22 cellular contexts compared by ENCODE assay signal in genomic region chr6:109610555-109610954, GRCh38.
A peak's percentile ranks its signal among the peaks of the same experiment; 100 is the strongest.
DNase-seq lines count a peak whose midpoint lies in the region; ATAC-seq, FAIRE-seq and TF ChIP-seq lines count a peak whose summit lies in the region.
"Had no signal": no experiment of that assay in that cellular context is flagged by ENCODE, and none has a peak within 500 bp of the region (broad histone marks: within the 10 kb centered on the region; RNA-seq: fewer than 3 reads in every experiment).

No MANE protein-coding gene starts in this region.

- 63% methylated on average over 2 of the region's 2 CpGs for WGBS in mesenchymal stem cell

- no peak for DNase-seq in CD4-positive, alpha-beta T cell
- DNase-seq in EL (peak; percentile 5), amniotic epithelial cell (ENCODE audit: low read depth) (peak; percentile 1), mesenchymal stem cell (peak; percentile 61), NCI-H1105 (lab: John Stamatoyannopoulos, UW) (no peak), kidney (no peak)
- DNase-seq: activated B cell treated with CpG ODN at 0.5 μM for 24 hours; activated gamma-delta T cell; body of pancreas; hypothalamus; Karpas-422; NCI-H1105 treated with DMSO at 0.1 percent for 48 hours; NCI-H774; stimulated activated CD4-positive, alpha-beta T cell treated with anti-CD3 and anti-CD28 coated beads, Interleukin-2, amount 100 ng/mL, for 48 hours; stomach; upper lobe of right lung had no signal

- CTCF ChIA-PET in CD4-positive, alpha-beta T cell (lab: Charles Lee) = no interaction called here

- FAIRE-seq in kidney (lab: Jason Lieb, UNC) = no peak
- FAIRE-seq: D721Med, G401.6, keratinocyte had no signal

- H3K14ac ChIP-seq in mesenchymal stem cell (ENCODE audit: low read length in 2 of 2) = no peak overlapping the region

- H3K36me3 ChIP-seq in mesenchymal stem cell (ENCODE audit: control insufficient read depth in 1 of 2, insufficient read depth in 2 of 2, low read depth in 1 of 2, low read length in 2 of 2) = no peaks in the 10 kb centered on the region
- H3K36me3 ChIP-seq in kidney (ENCODE audit: control insufficient read depth in 1 of 2, insufficient read depth in 2 of 2, low read length in 2 of 2) = peaks cover 0 to 2% of the 10 kb centered on the region in 2 donors
- H3K36me3 ChIP-seq: SJSA1, upper lobe of right lung had no signal

- no peak overlapping the region for H2AK5ac ChIP-seq in mesenchymal stem cell (ENCODE audit: low read length, severe bottlenecking)

- no peak for ATAC-seq in CD4-positive, alpha-beta T cell (ENCODE audit: poor library complexity)
- ATAC-seq in activated CD4-positive, CD25-positive, alpha-beta regulatory T cell treated with anti-CD3 and anti-CD28 coated beads, Interleukin-2, amount 50 U/mL, for 24 hours = no peak
- ATAC-seq: body of pancreas, upper lobe of right lung had no signal

- peaks cover 41% of the 10 kb centered on the region for H3K4me1 Mint-ChIP-seq in CD4-positive, alpha-beta T cell (ENCODE audit: low read depth)

- H2AFZ ChIP-seq in mesenchymal stem cell (ENCODE audit: low read depth, low read length) = no peak overlapping the region

- no peaks in the 10 kb centered on the region for H3K79me1 ChIP-seq in mesenchymal stem cell (replicated peaks; ENCODE audit: low read length, poor library complexity, severe bottlenecking)

- H3K4ac ChIP-seq in mesenchymal stem cell (ENCODE audit: low read depth in 1 of 2, low read length in 2 of 2) = no peak overlapping the region

- H3K27ac ChIP-seq in CD4-positive, alpha-beta T cell (ENCODE audit: low read depth, low read length) = no peak overlapping the region
- H3K27ac ChIP-seq in mesenchymal stem cell (ENCODE audit: low read length, poor library complexity, severe bottlenecking) (no peak overlapping the region), kidney (ENCODE audit: low read depth in 2 of 2, low read length in 2 of 2) (no peak overlapping the region)
- H3K27ac ChIP-seq: body of pancreas, SJSA1, stomach, upper lobe of right lung had no signal

- H3K4me3 ChIP-seq in mesenchymal stem cell (ENCODE audit: insufficient read depth in 1 of 2, low read depth in 1 of 2, low read length in 2 of 2) (peak overlapping the region in 1 of 2 experiments; percentile 28), kidney (ENCODE audit: low read length in 2 of 2) (no peak overlapping the region)
- H3K4me3 ChIP-seq: body of pancreas, SJSA1, stomach, upper lobe of right lung had no signal

- H3K9ac ChIP-seq in mesenchymal stem cell (ENCODE audit: low read length) (peak overlapping the region; percentile 57), kidney (ENCODE audit: low read length in 2 of 2) (no peak overlapping the region)

- no peaks in the 10 kb centered on the region for H3K9me3 ChIP-seq in CD4-positive, alpha-beta T cell (ENCODE audit: control insufficient read depth, low read length)
- H3K9me3 ChIP-seq in mesenchymal stem cell (ENCODE audit: control insufficient read depth, low read length) = no peaks in the 10 kb centered on the region
- no peaks in the 10 kb centered on the region for H3K9me3 ChIP-seq in kidney (ENCODE audit: control insufficient read depth in 1 of 2, low read length in 2 of 2)
- H3K9me3 ChIP-seq: body of pancreas, SJSA1, upper lobe of right lung had no signal

- peak overlapping the region; percentile 17 for H3K4me3 Mint-ChIP-seq in CD4-positive, alpha-beta T cell
- H3K4me3 Mint-ChIP-seq: activated B cell treated with CpG ODN at 0.5 μM for 24 hours had no signal

- H2BK5ac ChIP-seq in mesenchymal stem cell (ENCODE audit: low read depth, low read length, poor library complexity, severe bottlenecking) = no peak overlapping the region

- H2BK120ac ChIP-seq in mesenchymal stem cell (ENCODE audit: low read depth, low read length) = no peak overlapping the region

- no peak overlapping the region for H2BK12ac ChIP-seq in mesenchymal stem cell (ENCODE audit: low read length in 2 of 2)

- H3K4me2 ChIP-seq in mesenchymal stem cell (ENCODE audit: low read length, poor library complexity, severe bottlenecking) = no peak overlapping the region

- H3K27me3 ChIP-seq in CD4-positive, alpha-beta T cell (ENCODE audit: control insufficient read depth, insufficient read depth, low read length) = no peaks in the 10 kb centered on the region
- H3K27me3 ChIP-seq in mesenchymal stem cell (ENCODE audit: control insufficient read depth in 1 of 2, insufficient read depth in 1 of 2, low read length in 2 of 2) = no peaks in the 10 kb centered on the region
- H3K27me3 ChIP-seq: body of pancreas, SJSA1, stomach, upper lobe of right lung had no signal

- peak overlapping the region; percentile 69 for H4K8ac ChIP-seq in mesenchymal stem cell (ENCODE audit: low read length)

- intact Hi-C loops in CD4-positive, alpha-beta T cell (cut with DNase I, micrococcal nuclease) = no loop called here
- intact Hi-C loops in kidney (cut with DNase I) = no loop called here

- no peak overlapping the region for H4K91ac ChIP-seq in mesenchymal stem cell (ENCODE audit: low read length)

- H3K18ac ChIP-seq in mesenchymal stem cell (ENCODE audit: low read depth in 1 of 2, low read length in 2 of 2) = peak overlapping the region in 1 of 2 experiments; percentile 11

- H3K9me3 Mint-ChIP-seq in CD4-positive, alpha-beta T cell = no peaks in the 10 kb centered on the region

- POLR2A ChIA-PET in CD4-positive, alpha-beta T cell (lab: Charles Lee) = no interaction called here

- peaks cover 16% of the 10 kb centered on the region for H3K36me3 Mint-ChIP-seq in CD4-positive, alpha-beta T cell (ENCODE audit: low read depth)

- no peaks in the 10 kb centered on the region for H3K4me1 ChIP-seq in mesenchymal stem cell (ENCODE audit: control insufficient read depth, insufficient read depth, low read depth, low read length)
- no peaks in the 10 kb centered on the region for H3K4me1 ChIP-seq in kidney (ENCODE audit: control insufficient read depth in 1 of 2, insufficient read depth in 1 of 2, low read depth in 1 of 2, low read length in 2 of 2)
- H3K4me1 ChIP-seq: body of pancreas, SJSA1, stomach, upper lobe of right lung had no signal

- TF ChIP-seq CTCF in CD4-positive, alpha-beta T cell (IDR thresholded peaks at IDR 0.05) = no peak
- TF ChIP-seq CTCF in kidney (IDR thresholded peaks at IDR 0.05; ENCODE audit: borderline replicate concordance, extremely low read depth, insufficient read depth) = no peak

- no peak overlapping the region for H2BK15ac ChIP-seq in mesenchymal stem cell (ENCODE audit: low read depth, poor library complexity, severe bottlenecking)

- no peaks in the 10 kb centered on the region for H3K27me3 Mint-ChIP-seq in CD4-positive, alpha-beta T cell
- H3K27me3 Mint-ChIP-seq: activated B cell treated with CpG ODN at 0.5 μM for 24 hours, progenitor cell of endocrine pancreas had no signal

- peak overlapping the region; percentile 76 for H3K27ac Mint-ChIP-seq in CD4-positive, alpha-beta T cell
- H3K27ac Mint-ChIP-seq: activated B cell treated with CpG ODN at 0.5 μM for 24 hours, progenitor cell of endocrine pancreas had no signal

- no peak overlapping the region for H3K23ac ChIP-seq in mesenchymal stem cell (ENCODE audit: low read length in 2 of 2)

Comparison
In these comparisons a context has a peak if more than half of its experiments do, and no peak if none do; other contexts are left out.
1. DNase-seq: peak in EL (single experiment), amniotic epithelial cell (single experiment) and mesenchymal stem cell (single experiment); none in CD4-positive, alpha-beta T cell (0 of 10), NCI-H1105 (single experiment) and kidney (single experiment).